ENCODE assay signal across 18 cellular contexts in genomic region chr1:201277441-201277840, GRCh38. TPM values are rescaled to one million over a fixed set of nuclear protein-coding genes. Genes with fewer than 3 reads are reported as not detected.
"Had no signal": no experiment of that assay in that cellular context is flagged by ENCODE, and none has a peak within 500 bp of the region (broad histone marks: within the 10 kb centered on the region; RNA-seq: fewer than 3 reads in every experiment).

No MANE protein-coding gene starts in this region.

- H3K9me3 Mint-ChIP-seq: activated CD4-positive, alpha-beta memory T cell treated with anti-CD3 and anti-CD28 coated beads for 36 hours; effector memory CD8-positive, alpha-beta T cell; naive thymus-derived CD4-positive, alpha-beta T cell had no signal

- DNase-seq: activated CD4-positive, alpha-beta memory T cell treated with anti-CD3 and anti-CD28 coated beads for 36 hours; activated CD4-positive, alpha-beta T cell treated with anti-CD3 and anti-CD28 coated beads for 4 hours; activated CD8-positive, alpha-beta memory T cell treated with anti-CD3 and anti-CD28 coated beads, Interleukin-2, amount 10 ng/mL, durations not matched to agents 7 days and 5 days; amniotic stem cell; effector memory CD8-positive, alpha-beta T cell; gastrocnemius medialis; heart left ventricle; mesendoderm; naive thymus-derived CD4-positive, alpha-beta T cell; posterior cingulate gyrus; retina; stimulated activated CD4-positive, alpha-beta T cell treated with anti-CD3 and anti-CD28 coated beads, Interleukin-2, amount 100 ng/mL, for 24 hours; stimulated activated naive CD8-positive, alpha-beta T cell treated with anti-CD3 and anti-CD28 coated beads, Interleukin-15, Interleukin-2, amounts not matched to agents 100 U/mL and 50 U/mL, for 24 hours; substantia nigra; SW 1271; T-helper 2 cell had no signal

- H3K36me3 ChIP-seq: gastrocnemius medialis, heart left ventricle, tibial nerve had no signal

- H3K9me3 ChIP-seq: gastrocnemius medialis, heart left ventricle, tibial nerve had no signal

- H3K4me1 Mint-ChIP-seq: activated CD8-positive, alpha-beta memory T cell treated with anti-CD3 and anti-CD28 coated beads, Interleukin-2, amount 10 ng/mL, durations not matched to agents 7 days and 5 days; naive thymus-derived CD4-positive, alpha-beta T cell had no signal

- H3K4me1 ChIP-seq: gastrocnemius medialis, tibial nerve had no signal

- H3K4me3 ChIP-seq: gastrocnemius medialis, heart left ventricle, tibial nerve had no signal

- ATAC-seq: activated CD8-positive, alpha-beta memory T cell treated with anti-CD3 and anti-CD28 coated beads, Interleukin-2, amount 10 ng/mL, durations not matched to agents 7 days and 5 days; effector memory CD8-positive, alpha-beta T cell; gastrocnemius medialis; heart left ventricle; naive thymus-derived CD4-positive, alpha-beta T cell; stimulated activated naive CD8-positive, alpha-beta T cell treated with anti-CD3 and anti-CD28 coated beads, Interleukin-15, Interleukin-2, amounts not matched to agents 100 U/mL and 50 U/mL, for 24 hours had no signal

- H3K36me3 Mint-ChIP-seq: activated CD4-positive, alpha-beta memory T cell treated with anti-CD3 and anti-CD28 coated beads for 36 hours; activated CD8-positive, alpha-beta memory T cell treated with anti-CD3 and anti-CD28 coated beads, Interleukin-2, amount 10 ng/mL, durations not matched to agents 7 days and 5 days; activated naive CD8-positive, alpha-beta T cell; naive thymus-derived CD4-positive, alpha-beta T cell had no signal

- H3K4me3 Mint-ChIP-seq: activated CD4-positive, alpha-beta memory T cell treated with anti-CD3 and anti-CD28 coated beads for 36 hours; activated CD8-positive, alpha-beta memory T cell treated with anti-CD3 and anti-CD28 coated beads, Interleukin-2, amount 10 ng/mL, durations not matched to agents 7 days and 5 days; activated naive CD8-positive, alpha-beta T cell; effector memory CD8-positive, alpha-beta T cell; naive thymus-derived CD4-positive, alpha-beta T cell had no signal

- H3K27ac ChIP-seq: gastrocnemius medialis, heart left ventricle, tibial nerve had no signal

- H3K27ac Mint-ChIP-seq: activated CD4-positive, alpha-beta memory T cell treated with anti-CD3 and anti-CD28 coated beads for 36 hours; activated CD8-positive, alpha-beta memory T cell treated with anti-CD3 and anti-CD28 coated beads, Interleukin-2, amount 10 ng/mL, durations not matched to agents 7 days and 5 days; activated naive CD8-positive, alpha-beta T cell; effector memory CD8-positive, alpha-beta T cell; naive thymus-derived CD4-positive, alpha-beta T cell had no signal

RNA-seq across cellular contexts. Expression of gene PKP1, which starts 5.9 kb away (rescaled TPM):
- total RNA-seq: activated CD4-positive, alpha-beta memory T cell treated with anti-CD3 and anti-CD28 coated beads for 36 hours; activated CD8-positive, alpha-beta memory T cell treated with anti-CD3 and anti-CD28 coated beads, Interleukin-2, amount 10 ng/mL, durations not matched to agents 7 days and 5 days; naive thymus-derived CD4-positive, alpha-beta T cell had no signal
- polyA plus RNA-seq: naive thymus-derived CD4-positive, alpha-beta T cell had no signal
